ENCODE assay signal across 1 cellular context in genomic region chr1:44730741-44731512, GRCh38.
TF ChIP-seq lines count a peak whose summit lies in the region.

Gene RNU5D-1, minus strand, starts transcription at chr1:44731170.

TF ChIP-seq in HepG2, 621 proteins besides CTCF, POLR2A, EP300 and RAD21 (continued from another document):
- TF ChIP-seq TIGD3 (CRISPR knock-in tag; IDR thresholded peaks at IDR 0.05; ENCODE audit: borderline replicate concordance) (no peak), JUND (CRISPR knock-in tag; IDR thresholded peaks at IDR 0.05) (no peak), ZNF430 (CRISPR knock-in tag; IDR thresholded peaks at IDR 0.05) (no peak; the same call in 1 of the 2 replicates), TAF15 (IDR thresholded peaks at IDR 0.05; ENCODE audit: low read depth, low read length, poor library complexity, severe bottlenecking) (no peak), ZNF350 (CRISPR knock-in tag; IDR thresholded peaks at IDR 0.05; ENCODE audit: borderline replicate concordance, low read depth) (no peak), ZNF292 (CRISPR knock-in tag; IDR thresholded peaks at IDR 0.05; ENCODE audit: borderline replicate concordance, low read depth) (no peak), ZNF10 (CRISPR knock-in tag; IDR thresholded peaks at IDR 0.05; ENCODE audit: borderline replicate concordance, low read depth) (no peak), ZNF232 (CRISPR knock-in tag; IDR thresholded peaks at IDR 0.05; ENCODE audit: borderline replicate concordance) (no peak), NFIB (CRISPR knock-in tag; IDR thresholded peaks at IDR 0.05; ENCODE audit: borderline replicate concordance) (no peak), ZNF790 (CRISPR knock-in tag; IDR thresholded peaks at IDR 0.05; ENCODE audit: borderline replicate concordance) (no peak), ZNF570 (CRISPR knock-in tag; IDR thresholded peaks at IDR 0.05; ENCODE audit: borderline replicate concordance) (no peak), THYN1 (CRISPR knock-in tag; IDR thresholded peaks at IDR 0.05; ENCODE audit: borderline replicate concordance, low read depth) (no peak), KLF16 (CRISPR knock-in tag; IDR thresholded peaks at IDR 0.05) (peak in 1 of 2 experiments; percentile 82; a peak in 2 of 4 replicates), ZNF737 (CRISPR knock-in tag; IDR thresholded peaks at IDR 0.05; ENCODE audit: borderline replicate concordance) (no peak), RBM39 (IDR thresholded peaks at IDR 0.05; ENCODE audit: low read depth, low read length, poor library complexity, severe bottlenecking) (no peak), NRL (CRISPR knock-in tag; IDR thresholded peaks at IDR 0.05; ENCODE audit: borderline replicate concordance) (no peak), ZNF333 (CRISPR knock-in tag; IDR thresholded peaks at IDR 0.05; ENCODE audit: borderline replicate concordance) (no peak), ZNF547 (CRISPR knock-in tag; IDR thresholded peaks at IDR 0.05) (peak; percentile 45; the same call in 1 of the 2 replicates), ISX (CRISPR knock-in tag; conservative IDR thresholded peaks at IDR 0.05) (no peak), GABPB1 (CRISPR knock-in tag; IDR thresholded peaks at IDR 0.05) (peak; percentile 39; the same call in 1 of the 2 replicates), ZMYM3 (CRISPR knock-in tag; IDR thresholded peaks at IDR 0.05) (no peak), RFX3 (CRISPR knock-in tag; IDR thresholded peaks at IDR 0.05) (no peak), LBX2 (CRISPR knock-in tag; IDR thresholded peaks at IDR 0.05; ENCODE audit: borderline replicate concordance) (no peak), STAT6 (CRISPR knock-in tag; IDR thresholded peaks at IDR 0.05; ENCODE audit: borderline replicate concordance) (no peak), TMF1 (CRISPR knock-in tag; IDR thresholded peaks at IDR 0.05; ENCODE audit: low read depth) (no peak), HOXA3 (CRISPR knock-in tag; IDR thresholded peaks at IDR 0.05) (peak; percentile 38; the same call in 1 of the 2 replicates)
TF ChIP-seq in HepG2: peak in this region for 181.
